Comparison of ENCODE assay signal across 1 cellular context in the genomic region with DNA sequence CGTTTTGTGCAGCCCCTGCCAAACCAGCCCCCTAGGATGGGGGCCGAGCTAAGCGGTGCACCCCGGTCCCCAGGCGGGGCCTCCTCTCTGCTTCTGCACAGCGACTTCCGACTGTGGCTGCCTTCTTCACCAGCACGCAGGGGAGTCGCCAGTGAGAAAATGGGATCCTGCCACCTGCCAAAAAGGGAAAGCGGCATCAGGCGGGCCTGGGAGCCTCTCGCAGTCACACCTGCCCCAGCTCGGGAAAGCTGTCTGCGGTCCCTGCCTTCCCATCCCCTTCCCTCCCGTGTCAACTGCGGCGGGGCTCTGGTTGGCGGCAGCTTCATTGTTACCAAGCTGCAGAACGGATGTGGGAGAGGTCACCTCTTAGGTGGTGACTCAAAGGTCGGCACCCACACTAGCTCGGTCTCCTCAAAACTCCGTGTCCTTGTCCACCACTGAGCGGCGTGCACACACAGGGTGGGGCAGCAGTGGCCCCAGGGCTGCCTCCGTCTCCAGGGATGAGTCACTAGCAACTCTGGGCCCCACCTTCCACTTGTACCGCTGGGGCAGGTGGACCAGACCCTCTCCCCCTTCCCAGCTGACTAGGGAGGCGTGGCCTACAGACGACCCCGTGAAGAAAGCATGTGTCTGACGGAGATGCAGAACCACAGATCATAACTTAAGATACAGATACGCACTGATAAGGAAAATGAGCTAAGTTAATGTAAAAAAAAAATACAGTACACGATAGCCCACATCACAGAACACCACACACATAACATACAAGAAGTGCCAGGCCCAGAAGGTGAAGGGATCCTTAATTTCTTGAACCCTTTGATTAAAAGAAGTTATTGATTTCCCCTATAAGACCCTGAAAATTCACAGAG.
A peak's percentile ranks its signal among the peaks of the same experiment; 100 is the strongest.
TF ChIP-seq lines count a peak whose summit lies in the region.

No MANE protein-coding gene starts in this region.

TF ChIP-seq in K562, 482 proteins besides CTCF, POLR2A, EP300 and RAD21 (continued from another document and continues in another):
- TF ChIP-seq, protein P1, sequence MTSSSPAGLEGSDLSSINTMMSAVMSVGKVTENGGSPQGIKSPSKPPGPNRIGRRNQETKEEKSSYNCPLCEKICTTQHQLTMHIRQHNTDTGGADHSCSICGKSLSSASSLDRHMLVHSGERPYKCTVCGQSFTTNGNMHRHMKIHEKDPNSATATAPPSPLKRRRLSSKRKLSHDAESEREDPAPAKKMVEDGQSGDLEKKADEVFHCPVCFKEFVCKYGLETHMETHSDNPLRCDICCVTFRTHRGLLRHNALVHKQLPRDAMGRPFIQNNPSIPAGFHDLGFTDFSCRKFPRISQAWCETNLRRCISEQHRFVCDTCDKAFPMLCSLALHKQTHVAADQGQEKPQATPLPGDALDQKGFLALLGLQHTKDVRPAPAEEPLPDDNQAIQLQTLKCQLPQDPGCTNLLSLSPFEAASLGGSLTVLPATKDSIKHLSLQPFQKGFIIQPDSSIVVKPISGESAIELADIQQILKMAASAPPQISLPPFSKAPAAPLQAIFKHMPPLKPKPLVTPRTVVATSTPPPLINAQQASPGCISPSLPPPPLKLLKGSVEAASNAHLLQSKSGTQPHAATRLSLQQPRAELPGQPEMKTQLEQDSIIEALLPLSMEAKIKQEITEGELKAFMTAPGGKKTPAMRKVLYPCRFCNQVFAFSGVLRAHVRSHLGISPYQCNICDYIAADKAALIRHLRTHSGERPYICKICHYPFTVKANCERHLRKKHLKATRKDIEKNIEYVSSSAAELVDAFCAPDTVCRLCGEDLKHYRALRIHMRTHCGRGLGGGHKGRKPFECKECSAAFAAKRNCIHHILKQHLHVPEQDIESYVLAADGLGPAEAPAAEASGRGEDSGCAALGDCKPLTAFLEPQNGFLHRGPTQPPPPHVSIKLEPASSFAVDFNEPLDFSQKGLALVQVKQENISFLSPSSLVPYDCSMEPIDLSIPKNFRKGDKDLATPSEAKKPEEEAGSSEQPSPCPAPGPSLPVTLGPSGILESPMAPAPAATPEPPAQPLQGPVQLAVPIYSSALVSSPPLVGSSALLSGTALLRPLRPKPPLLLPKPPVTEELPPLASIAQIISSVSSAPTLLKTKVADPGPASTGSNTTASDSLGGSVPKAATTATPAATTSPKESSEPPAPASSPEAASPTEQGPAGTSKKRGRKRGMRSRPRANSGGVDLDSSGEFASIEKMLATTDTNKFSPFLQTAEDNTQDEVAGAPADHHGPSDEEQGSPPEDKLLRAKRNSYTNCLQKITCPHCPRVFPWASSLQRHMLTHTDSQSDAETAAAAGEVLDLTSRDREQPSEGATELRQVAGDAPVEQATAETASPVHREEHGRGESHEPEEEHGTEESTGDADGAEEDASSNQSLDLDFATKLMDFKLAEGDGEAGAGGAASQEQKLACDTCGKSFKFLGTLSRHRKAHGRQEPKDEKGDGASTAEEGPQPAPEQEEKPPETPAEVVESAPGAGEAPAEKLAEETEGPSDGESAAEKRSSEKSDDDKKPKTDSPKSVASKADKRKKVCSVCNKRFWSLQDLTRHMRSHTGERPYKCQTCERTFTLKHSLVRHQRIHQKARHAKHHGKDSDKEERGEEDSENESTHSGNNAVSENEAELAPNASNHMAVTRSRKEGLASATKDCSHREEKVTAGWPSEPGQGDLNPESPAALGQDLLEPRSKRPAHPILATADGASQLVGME (CRISPR knock-in tag; IDR thresholded peaks at IDR 0.05), result no peak
- TF ChIP-seq, protein P2, sequence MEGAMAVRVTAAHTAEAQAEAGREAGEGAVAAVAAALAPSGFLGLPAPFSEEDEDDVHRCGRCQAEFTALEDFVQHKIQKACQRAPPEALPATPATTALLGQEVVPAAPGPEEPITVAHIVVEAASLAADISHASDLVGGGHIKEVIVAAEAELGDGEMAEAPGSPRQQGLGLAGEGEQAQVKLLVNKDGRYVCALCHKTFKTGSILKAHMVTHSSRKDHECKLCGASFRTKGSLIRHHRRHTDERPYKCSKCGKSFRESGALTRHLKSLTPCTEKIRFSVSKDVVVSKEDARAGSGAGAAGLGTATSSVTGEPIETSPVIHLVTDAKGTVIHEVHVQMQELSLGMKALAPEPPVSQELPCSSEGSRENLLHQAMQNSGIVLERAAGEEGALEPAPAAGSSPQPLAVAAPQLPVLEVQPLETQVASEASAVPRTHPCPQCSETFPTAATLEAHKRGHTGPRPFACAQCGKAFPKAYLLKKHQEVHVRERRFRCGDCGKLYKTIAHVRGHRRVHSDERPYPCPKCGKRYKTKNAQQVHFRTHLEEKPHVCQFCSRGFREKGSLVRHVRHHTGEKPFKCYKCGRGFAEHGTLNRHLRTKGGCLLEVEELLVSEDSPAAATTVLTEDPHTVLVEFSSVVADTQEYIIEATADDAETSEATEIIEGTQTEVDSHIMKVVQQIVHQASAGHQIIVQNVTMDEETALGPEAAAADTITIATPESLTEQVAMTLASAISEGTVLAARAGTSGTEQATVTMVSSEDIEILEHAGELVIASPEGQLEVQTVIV (CRISPR knock-in tag; IDR thresholded peaks at IDR 0.05; ENCODE audit: borderline replicate concordance), result no peak
- TF ChIP-seq RBBP5 (IDR thresholded peaks at IDR 0.05; ENCODE audit: borderline replicate concordance, insufficient read depth, low read length, poor library complexity, severe bottlenecking) (no peak), CTBP1 (IDR thresholded peaks at IDR 0.05; ENCODE audit: borderline replicate concordance) (peak; percentile 80; the same call in 1 of the 2 replicates), POLR3A (IDR thresholded peaks at IDR 0.05; ENCODE audit: borderline replicate concordance, extremely low read depth, insufficient read depth, insufficient read length) (no peak), SIN3A (IDR thresholded peaks at IDR 0.05; ENCODE audit: borderline replicate concordance in 2 of 2, control insufficient read depth in 1 of 2, low read depth in 2 of 2, low read length in 2 of 2) (0 out of 4 replicates have a peak, but pooled peaks of 1 of the 2 experiments have one; percentile 35), BRD4 (IDR thresholded peaks at IDR 0.05) (no peak), KLF1 (tag; IDR thresholded peaks at IDR 0.05) (0 out of 2 replicates have a peak, but pooled peaks have one; percentile 26), MAZ (CRISPR knock-in tag; conservative IDR thresholded peaks at IDR 0.05 in 1 of 2, IDR thresholded peaks at IDR 0.05 in 1 of 2) (peak; percentile 61 to 77; a peak in 3 of 4 replicates), MCM2 (IDR thresholded peaks at IDR 0.05; ENCODE audit: low read depth) (no peak), BHLHE40 (IDR thresholded peaks at IDR 0.05; ENCODE audit: low read length) (peak; percentile 75; the same call in 1 of the 2 replicates), ZNF121 (CRISPR knock-in tag; conservative IDR thresholded peaks at IDR 0.05) (peak; percentile 93), ZNF77 (CRISPR knock-in tag; IDR thresholded peaks at IDR 0.05) (no peak), ZNF436 (CRISPR knock-in tag; IDR thresholded peaks at IDR 0.05) (no peak), NRF1 (conservative IDR thresholded peaks at IDR 0.05 in 1 of 2, IDR thresholded peaks at IDR 0.05 in 1 of 2) (peak in 1 of 2 experiments; percentile 56; a peak in 3 of 4 replicates), CXXC5 (CRISPR knock-in tag; IDR thresholded peaks at IDR 0.05) (peak; percentile 64), TFAP4 (CRISPR knock-in tag; IDR thresholded peaks at IDR 0.05; ENCODE audit: borderline replicate concordance) (peak; percentile 92), NONO (IDR thresholded peaks at IDR 0.05; ENCODE audit: low read depth in 2 of 2, low read length in 1 of 2) (peak in 1 of 2 experiments; percentile 10; a peak in 1 of 4 replicates), ZNF668 (CRISPR knock-in tag; IDR thresholded peaks at IDR 0.05) (no peak), ZNF444 (CRISPR knock-in tag; IDR thresholded peaks at IDR 0.05) (no peak), FOS (IDR thresholded peaks at IDR 0.05; ENCODE audit: extremely low read depth, insufficient read length) (peak; percentile 24), ZSCAN32 (CRISPR knock-in tag; IDR thresholded peaks at IDR 0.05) (peak; percentile 57; the same call in 1 of the 2 replicates), TBL1XR1 (IDR thresholded peaks at IDR 0.05; ENCODE audit: low read length in 2 of 2) (peak in 1 of 2 experiments; percentile 45; a peak in 1 of 4 replicates), HDAC2 (IDR thresholded peaks at IDR 0.05) (peak; percentile 57; the same call in 1 of the 2 replicates), NCOR1 (IDR thresholded peaks at IDR 0.05) (no peak), SAFB (IDR thresholded peaks at IDR 0.05; ENCODE audit: borderline replicate concordance, low read depth, low read length) (peak; percentile 42; the same call in 1 of the 2 replicates), ZNF830 (CRISPR knock-in tag; IDR thresholded peaks at IDR 0.05) (no peak), TARDBP (IDR thresholded peaks at IDR 0.05) (no peak), JUND (IDR thresholded peaks at IDR 0.05; ENCODE audit: borderline replicate concordance, low read depth, low read length) (peak; percentile 98), JUND (tag; IDR thresholded peaks at IDR 0.05; ENCODE audit: borderline replicate concordance, low read depth, low read length) (peak; percentile 96; the same call in 2 of the 3 replicates), HDAC3 (IDR thresholded peaks at IDR 0.05; ENCODE audit: borderline replicate concordance, partially characterized antibody) (no peak), JUNB (CRISPR knock-in tag; conservative IDR thresholded peaks at IDR 0.05) (0 out of 2 replicates have a peak, but pooled peaks have one; percentile 37), ZNF324 (CRISPR knock-in tag; IDR thresholded peaks at IDR 0.05) (no peak), SNRNP70 (optimal IDR thresholded peaks at IDR 0.05; ENCODE audit: low read depth, low read length) (no peak), ZEB2 (IDR thresholded peaks at IDR 0.05) (0 out of 2 replicates have a peak, but pooled peaks have one; percentile 30), MTA1 (IDR thresholded peaks at IDR 0.05; ENCODE audit: borderline replicate concordance) (peak; percentile 61; the same call in 1 of the 2 replicates)
- TF ChIP-seq, protein P3, sequence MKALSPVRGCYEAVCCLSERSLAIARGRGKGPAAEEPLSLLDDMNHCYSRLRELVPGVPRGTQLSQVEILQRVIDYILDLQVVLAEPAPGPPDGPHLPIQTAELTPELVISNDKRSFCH (CRISPR knock-in tag; IDR thresholded peaks at IDR 0.05), result no peak
- TF ChIP-seq, protein P3 (tag; IDR thresholded peaks at IDR 0.05), result 0 out of 2 replicates have a peak, but pooled peaks have one; percentile 46
- TF ChIP-seq, protein P4, sequence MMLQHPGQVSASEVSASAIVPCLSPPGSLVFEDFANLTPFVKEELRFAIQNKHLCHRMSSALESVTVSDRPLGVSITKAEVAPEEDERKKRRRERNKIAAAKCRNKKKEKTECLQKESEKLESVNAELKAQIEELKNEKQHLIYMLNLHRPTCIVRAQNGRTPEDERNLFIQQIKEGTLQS (IDR thresholded peaks at IDR 0.05), result peak; percentile 93
- TF ChIP-seq, protein P4 (CRISPR knock-in tag; conservative IDR thresholded peaks at IDR 0.05), result peak; percentile 78; the same call in 1 of the 2 replicates
- TF ChIP-seq, protein P5, sequence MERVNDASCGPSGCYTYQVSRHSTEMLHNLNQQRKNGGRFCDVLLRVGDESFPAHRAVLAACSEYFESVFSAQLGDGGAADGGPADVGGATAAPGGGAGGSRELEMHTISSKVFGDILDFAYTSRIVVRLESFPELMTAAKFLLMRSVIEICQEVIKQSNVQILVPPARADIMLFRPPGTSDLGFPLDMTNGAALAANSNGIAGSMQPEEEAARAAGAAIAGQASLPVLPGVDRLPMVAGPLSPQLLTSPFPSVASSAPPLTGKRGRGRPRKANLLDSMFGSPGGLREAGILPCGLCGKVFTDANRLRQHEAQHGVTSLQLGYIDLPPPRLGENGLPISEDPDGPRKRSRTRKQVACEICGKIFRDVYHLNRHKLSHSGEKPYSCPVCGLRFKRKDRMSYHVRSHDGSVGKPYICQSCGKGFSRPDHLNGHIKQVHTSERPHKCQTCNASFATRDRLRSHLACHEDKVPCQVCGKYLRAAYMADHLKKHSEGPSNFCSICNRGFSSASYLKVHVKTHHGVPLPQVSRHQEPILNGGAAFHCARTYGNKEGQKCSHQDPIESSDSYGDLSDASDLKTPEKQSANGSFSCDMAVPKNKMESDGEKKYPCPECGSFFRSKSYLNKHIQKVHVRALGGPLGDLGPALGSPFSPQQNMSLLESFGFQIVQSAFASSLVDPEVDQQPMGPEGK (CRISPR knock-in tag; IDR thresholded peaks at IDR 0.05; ENCODE audit: borderline replicate concordance), result no peak
- TF ChIP-seq, protein P6, sequence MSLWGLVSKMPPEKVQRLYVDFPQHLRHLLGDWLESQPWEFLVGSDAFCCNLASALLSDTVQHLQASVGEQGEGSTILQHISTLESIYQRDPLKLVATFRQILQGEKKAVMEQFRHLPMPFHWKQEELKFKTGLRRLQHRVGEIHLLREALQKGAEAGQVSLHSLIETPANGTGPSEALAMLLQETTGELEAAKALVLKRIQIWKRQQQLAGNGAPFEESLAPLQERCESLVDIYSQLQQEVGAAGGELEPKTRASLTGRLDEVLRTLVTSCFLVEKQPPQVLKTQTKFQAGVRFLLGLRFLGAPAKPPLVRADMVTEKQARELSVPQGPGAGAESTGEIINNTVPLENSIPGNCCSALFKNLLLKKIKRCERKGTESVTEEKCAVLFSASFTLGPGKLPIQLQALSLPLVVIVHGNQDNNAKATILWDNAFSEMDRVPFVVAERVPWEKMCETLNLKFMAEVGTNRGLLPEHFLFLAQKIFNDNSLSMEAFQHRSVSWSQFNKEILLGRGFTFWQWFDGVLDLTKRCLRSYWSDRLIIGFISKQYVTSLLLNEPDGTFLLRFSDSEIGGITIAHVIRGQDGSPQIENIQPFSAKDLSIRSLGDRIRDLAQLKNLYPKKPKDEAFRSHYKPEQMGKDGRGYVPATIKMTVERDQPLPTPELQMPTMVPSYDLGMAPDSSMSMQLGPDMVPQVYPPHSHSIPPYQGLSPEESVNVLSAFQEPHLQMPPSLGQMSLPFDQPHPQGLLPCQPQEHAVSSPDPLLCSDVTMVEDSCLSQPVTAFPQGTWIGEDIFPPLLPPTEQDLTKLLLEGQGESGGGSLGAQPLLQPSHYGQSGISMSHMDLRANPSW (CRISPR knock-in tag; IDR thresholded peaks at IDR 0.05), result 0 out of 2 replicates have a peak, but pooled peaks have one; percentile 54
- TF ChIP-seq, protein P7, sequence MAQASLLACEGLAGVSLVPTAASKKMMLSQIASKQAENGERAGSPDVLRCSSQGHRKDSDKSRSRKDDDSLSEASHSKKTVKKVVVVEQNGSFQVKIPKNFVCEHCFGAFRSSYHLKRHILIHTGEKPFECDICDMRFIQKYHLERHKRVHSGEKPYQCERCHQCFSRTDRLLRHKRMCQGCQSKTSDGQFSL (CRISPR knock-in tag; IDR thresholded peaks at IDR 0.05), result 0 out of 2 replicates have a peak, but pooled peaks have one; percentile 20
- TF ChIP-seq, protein P7 (tag; IDR thresholded peaks at IDR 0.05), result no peak
